19 cellular contexts compared by ENCODE assay signal in the genomic region with DNA sequence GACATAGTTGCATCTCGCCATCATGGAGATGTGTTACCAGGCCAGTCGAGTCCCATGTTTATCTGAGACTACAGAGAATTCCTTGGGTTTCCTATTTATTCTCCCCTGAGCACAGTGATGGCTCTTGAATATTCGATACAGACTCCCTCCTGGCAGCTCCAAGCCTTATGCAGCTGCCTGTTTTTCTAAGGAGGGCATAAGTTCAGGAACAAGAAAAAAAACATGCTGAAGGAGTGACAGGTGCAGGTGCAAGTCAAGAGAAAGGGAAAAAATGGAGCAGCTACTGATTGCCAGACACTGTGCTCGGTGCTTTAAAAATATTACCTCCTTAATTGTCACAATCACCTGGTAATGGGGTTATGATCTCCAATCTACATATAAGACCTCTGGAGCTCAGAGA.
"Had no signal": no experiment of that assay in that cellular context is flagged by ENCODE, and none has a peak within 500 bp of the region (broad histone marks: within the 10 kb centered on the region; RNA-seq: fewer than 3 reads in every experiment).

No MANE protein-coding gene starts in this region.

- DNase-seq: hypothalamus; immature natural killer cell; kidney; left colon; left ventricle myocardium inferior; mesendoderm; naive B cell; natural killer cell; ovary; right lobe of liver; stimulated activated CD4-positive, alpha-beta T cell treated with anti-CD3 and anti-CD28 coated beads, Interleukin-1b, Interleukin-23, amount 100 ng/mL, for 48 hours; stimulated activated CD4-positive, alpha-beta T cell treated with anti-CD3 and anti-CD28 coated beads, Interleukin-2, amount 100 ng/mL, for 48 hours; stimulated activated CD4-positive, alpha-beta T cell treated with anti-CD3 and anti-CD28 coated beads, Interleukin-4, amount 100 ng/mL, for 4 hours; stimulated activated CD8-positive, alpha-beta memory T cell treated with anti-CD3 and anti-CD28 coated beads, Interleukin-4, amount 100 ng/mL, for 48 hours; stimulated activated naive CD4-positive, alpha-beta T cell treated with Interleukin-2 at 50 U/mL for 16 hours; stimulated activated naive CD8-positive, alpha-beta T cell treated with anti-CD3 and anti-CD28 coated beads, Interleukin-15, amount 100 ng/mL, for 72 hours; substantia nigra; transverse colon; upper lobe of left lung had no signal
